In the genomic region with DNA sequence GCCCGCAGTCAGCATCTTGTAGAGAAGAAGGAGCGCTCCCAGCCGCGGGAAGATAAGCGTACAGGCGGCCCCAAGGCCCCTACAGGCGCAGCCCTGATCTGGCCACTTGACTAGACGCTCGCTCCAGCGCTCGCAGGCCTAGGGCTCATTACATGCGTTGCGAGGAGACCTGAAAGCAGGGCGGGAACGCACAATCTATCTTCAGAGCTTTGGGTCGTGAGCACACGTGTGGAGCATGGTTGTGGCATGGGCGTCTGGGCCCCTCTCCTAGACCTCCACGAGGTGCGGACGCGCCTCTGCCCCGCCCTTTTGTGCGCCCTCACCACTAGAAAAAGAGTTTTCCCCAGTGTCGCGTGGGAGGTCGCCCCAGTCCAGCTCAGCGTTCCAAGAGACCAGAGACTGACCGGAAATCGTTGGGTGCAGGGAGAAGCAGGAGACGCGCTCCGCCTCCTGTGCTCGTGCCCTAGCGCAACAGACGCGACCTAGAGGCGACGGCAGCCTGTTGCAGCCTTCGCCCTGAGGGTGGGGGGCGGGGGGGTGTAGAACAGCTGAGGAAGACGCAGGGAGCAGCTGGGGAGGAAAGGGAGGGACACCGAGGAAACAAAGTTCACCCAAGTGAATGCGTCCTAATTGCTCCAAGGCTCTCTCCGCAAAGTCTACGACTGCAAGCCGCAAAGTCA, we compare ENCODE assay signal across 8 cellular contexts. TPM values are rescaled to one million over a fixed set of nuclear protein-coding genes. Genes with fewer than 3 reads are reported as not detected.
DNase-seq lines count a peak whose midpoint lies in the region; ATAC-seq and TF ChIP-seq lines count a peak whose summit lies in the region.

No MANE protein-coding gene starts in this region.

- H2AFZ ChIP-seq in SK-N-SH (ENCODE audit: low read depth) = no peak overlapping the region

- H4K20me1 ChIP-seq in SK-N-SH (ENCODE audit: insufficient read depth) = no peaks in the 10 kb centered on the region

- in situ Hi-C loops in G401 (cut with HindIII; ENCODE audit: low sequenced_read_pairs) = no loop called here

- no peaks in the 10 kb centered on the region for H3F3A ChIP-seq in SK-N-SH (replicated peaks; ENCODE audit: insufficient read depth)

- ATAC-seq in HG03159 (IDR thresholded peaks at IDR 0.05; ENCODE audit: unreplicated experiment) = no peak

- peak overlapping the region in 1 of 2 experiments; percentile 26; a peak in 2 of 4 replicates for H3K4me3 ChIP-seq in SK-N-SH (ENCODE audit: low read depth in 2 of 2, low read length in 1 of 2)
- peak overlapping the region; percentile 58 for H3K4me3 ChIP-seq in fibroblast of the aortic adventitia (ENCODE audit: low read depth, low read length)

- no peak overlapping the region for H3K9ac ChIP-seq in SK-N-SH

- POLR2A ChIA-PET in SK-N-SH (lab: Yijun Ruan, JAX) = no interaction called here

- CTCF ChIA-PET in SK-N-SH (lab: Yijun Ruan, JAX) = interaction anchor here (0.5 to 1.0 kb wide), 3 partner anchors 15 to 965 kb away, joined by 3 to 4 read pairs (median 3); no protein-coding TSS in a partner anchor

- H3K36me3 ChIP-seq in SK-N-SH (replicated peaks in 1 of 2; ENCODE audit: control insufficient read depth in 1 of 2, insufficient read depth in 2 of 2, low read length in 1 of 2) = no peaks in the 10 kb centered on the region

- no peak overlapping the region for H3K27ac Mint-ChIP-seq in nephron progenitor cell

- TF ChIP-seq RAD21 in SK-N-SH (IDR thresholded peaks at IDR 0.05; ENCODE audit: low read length) = no peak

- H3K9me3 ChIP-seq in SK-N-SH = no peaks in the 10 kb centered on the region

- H3K4me1 Mint-ChIP-seq in nephron progenitor cell = peaks cover 17% of the 10 kb centered on the region

- peaks cover 20% of the 10 kb centered on the region for H3K9me3 Mint-ChIP-seq in nephron progenitor cell

- 21% methylated on average over 33 of the region's 47 CpGs for WGBS in SK-N-SH (ENCODE audit: low lambda C conversion rate)

- H3K27ac ChIP-seq in SK-N-SH (ENCODE audit: low read depth in 2 of 2, low read length in 1 of 2) = no peak overlapping the region

- DNase-seq in AG09319 (ENCODE audit: extremely low read depth, low read depth) (no peak), SK-N-SH (peak; percentile 20), fibroblast of the aortic adventitia (ENCODE audit: low read depth) (peak; percentile 17), nephron progenitor cell (no peak), G401 (ENCODE audit: low spot score) (no peak), DMS79 (lab: John Stamatoyannopoulos, UW) (no peak), NCI-H1048 (lab: John Stamatoyannopoulos, UW) (no peak)

- TF ChIP-seq CTCF in AG09319 (IDR thresholded peaks at IDR 0.05; ENCODE audit: low read depth, low read length) = peak; percentile 6
- TF ChIP-seq CTCF in SK-N-SH (IDR thresholded peaks at IDR 0.05) = no peak
- peak; percentile 11 for TF ChIP-seq CTCF in fibroblast of the aortic adventitia (IDR thresholded peaks at IDR 0.05; ENCODE audit: insufficient read depth, low read length)
- TF ChIP-seq CTCF in nephron progenitor cell (IDR thresholded peaks at IDR 0.05) = no peak

- no peaks in the 10 kb centered on the region for H3K36me3 Mint-ChIP-seq in nephron progenitor cell (ENCODE audit: low read depth)

- no peak for TF ChIP-seq EP300 in SK-N-SH (IDR thresholded peaks at IDR 0.05; ENCODE audit: borderline replicate concordance in 1 of 2, low read depth in 1 of 2, low read length in 1 of 2)

- peaks cover 78% of the 10 kb centered on the region for H3K27me3 Mint-ChIP-seq in nephron progenitor cell (ENCODE audit: low read depth, poor library complexity)

- peaks cover 71% of the 10 kb centered on the region for H3K27me3 ChIP-seq in SK-N-SH (ENCODE audit: insufficient read depth)

- H3K4me1 ChIP-seq in SK-N-SH (ENCODE audit: control insufficient read depth in 1 of 2, insufficient read depth in 2 of 2, low read depth in 1 of 2, low read length in 1 of 2) = no peaks in the 10 kb centered on the region

- H3K4me2 ChIP-seq in SK-N-SH = peak overlapping the region; percentile 48; the same call in 1 of the 2 replicates

- H3K79me2 ChIP-seq in SK-N-SH (ENCODE audit: insufficient read depth) = no peaks in the 10 kb centered on the region

- H3K9me2 ChIP-seq in SK-N-SH = no peaks in the 10 kb centered on the region

- peak overlapping the region; percentile 72 for H3K4me3 Mint-ChIP-seq in nephron progenitor cell

TF ChIP-seq in SK-N-SH, 30 proteins besides CTCF, POLR2A, EP300 and RAD21:
- TF ChIP-seq, protein P1, sequence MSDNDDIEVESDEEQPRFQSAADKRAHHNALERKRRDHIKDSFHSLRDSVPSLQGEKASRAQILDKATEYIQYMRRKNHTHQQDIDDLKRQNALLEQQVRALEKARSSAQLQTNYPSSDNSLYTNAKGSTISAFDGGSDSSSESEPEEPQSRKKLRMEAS (IDR thresholded peaks at IDR 0.05; ENCODE audit: low read depth) = no peak
- no peak for TF ChIP-seq REST (IDR thresholded peaks at IDR 0.05; ENCODE audit: low read depth, low read length)

RNA-seq across cellular contexts. Expression of gene NR4A2, which starts 12.6 kb away (rescaled TPM):
- 13.9 and 16.2 TPM in 2 replicates for polyA plus RNA-seq in SK-N-SH (2012; rRNA removed)
- 4.2 and 9.1 TPM in 2 replicates for polyA plus RNA-seq in SK-N-SH (2012; cell fraction: cytosol; rRNA removed)
- 56.6 and 90.7 TPM in 2 replicates for polyA plus RNA-seq in SK-N-SH (2012; cell fraction: nucleus; rRNA removed)
- 0.41 and 0.81 TPM in 2 replicates for total RNA-seq in fibroblast of the aortic adventitia (ENCODE audit: low replicate concordance)
- not detected in 2 replicates for total RNA-seq in G401 (2014; rRNA removed; shearing (Covaris generic))

Comparison
In these comparisons a context has a peak if more than half of its experiments do, and no peak if none do; other contexts are left out.
1. DNase-seq: peak in SK-N-SH (single experiment) and fibroblast of the aortic adventitia (single experiment); none in AG09319 (single experiment), nephron progenitor cell (single experiment), G401 (single experiment), DMS79 (single experiment) and NCI-H1048 (single experiment).
2. CTCF ChIP-seq: peak in AG09319 (single experiment) and fibroblast of the aortic adventitia (single experiment); none in SK-N-SH (single experiment) and nephron progenitor cell (single experiment).